In the genomic region with DNA sequence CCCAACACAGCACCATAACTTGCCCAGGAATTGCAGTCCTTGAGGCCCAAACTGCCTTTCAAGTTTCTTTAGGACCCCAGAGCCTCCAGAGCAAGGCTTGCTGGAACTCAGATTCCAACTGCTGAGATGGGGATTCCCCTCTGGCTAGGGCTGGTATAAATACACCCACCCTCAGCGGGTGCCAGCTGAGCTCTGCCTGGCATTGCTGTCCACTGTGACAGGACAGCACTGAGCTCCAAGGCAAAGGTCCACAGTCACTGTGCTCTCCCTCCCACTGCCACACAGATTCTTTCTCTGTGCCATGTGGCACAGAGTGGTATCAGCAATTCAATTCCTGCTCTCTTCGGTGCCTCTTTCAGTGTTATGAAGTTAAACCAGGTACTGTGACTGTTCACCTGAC, we compare ENCODE assay signal across 25 cellular contexts.
"Had no signal": no experiment of that assay in that cellular context is flagged by ENCODE, and none has a peak within 500 bp of the region (broad histone marks: within the 10 kb centered on the region; RNA-seq: fewer than 3 reads in every experiment).

No MANE protein-coding gene starts in this region.

- H3K9me3 Mint-ChIP-seq: memory B cell; natural killer cell treated with Interleukin-12 subunit alpha and Interleukin-12 subunit beta and Interleukin-15 and Interleukin-18, amount 100 ng/mL, for 72 hours; stimulated activated naive CD8-positive, alpha-beta T cell treated with anti-CD3 and anti-CD28 coated beads, Interleukin-15, amount 100 ng/mL, for 72 hours had no signal

- H3K4me3 Mint-ChIP-seq: memory B cell; naive B cell; natural killer cell treated with Interleukin-12 subunit alpha and Interleukin-12 subunit beta and Interleukin-15 and Interleukin-18, amount 100 ng/mL, for 72 hours; neural crest cell; stimulated activated naive CD8-positive, alpha-beta T cell treated with anti-CD3 and anti-CD28 coated beads, Interleukin-15, amount 100 ng/mL, for 72 hours had no signal

- H3K27me3 ChIP-seq: dorsolateral prefrontal cortex, gastrocnemius medialis, neutrophil, pancreas, sigmoid colon, spleen, suprapubic skin, transverse colon, upper lobe of right lung, uterus had no signal

- H3K9me3 ChIP-seq: gastrocnemius medialis, neutrophil, pancreas, sigmoid colon, spleen, suprapubic skin, transverse colon, upper lobe of right lung, uterus had no signal

- H3K27ac Mint-ChIP-seq: memory B cell; naive B cell; natural killer cell treated with Interleukin-12 subunit alpha and Interleukin-12 subunit beta and Interleukin-15 and Interleukin-18, amount 100 ng/mL, for 72 hours; stimulated activated naive CD8-positive, alpha-beta T cell treated with anti-CD3 and anti-CD28 coated beads, Interleukin-15, amount 100 ng/mL, for 72 hours had no signal

- H3K36me3 Mint-ChIP-seq: memory B cell; naive B cell; natural killer cell treated with Interleukin-12 subunit alpha and Interleukin-12 subunit beta and Interleukin-15 and Interleukin-18, amount 100 ng/mL, for 72 hours had no signal

- H3K36me3 ChIP-seq: gastrocnemius medialis, neutrophil, pancreas, sigmoid colon, spleen, suprapubic skin, transverse colon, upper lobe of right lung, uterus had no signal

- H3K4me1 ChIP-seq: gastrocnemius medialis, pancreas, sigmoid colon, spleen, suprapubic skin, transverse colon, upper lobe of right lung, uterus had no signal

- DNase-seq: caudate nucleus; dorsolateral prefrontal cortex; effector CD4-positive, alpha-beta T cell; foreskin fibroblast; gastrocnemius medialis; left colon; naive B cell; pancreas; retina; sigmoid colon; spleen; stimulated activated CD4-positive, alpha-beta T cell treated with anti-CD3 and anti-CD28 coated beads, Interleukin-15, amount 100 ng/mL, for 24 hours; stimulated activated CD4-positive, alpha-beta T cell treated with anti-CD3 and anti-CD28 coated beads, Interleukin-2, amount 100 ng/mL, for 48 hours; stimulated activated naive CD4-positive, alpha-beta T cell; stimulated activated naive CD8-positive, alpha-beta T cell treated with anti-CD3 and anti-CD28 coated beads, Interleukin-15, amount 100 ng/mL, for 72 hours; transverse colon; upper lobe of right lung; uterus had no signal

- H3K4me1 Mint-ChIP-seq: memory B cell; naive B cell; stimulated activated naive CD8-positive, alpha-beta T cell treated with anti-CD3 and anti-CD28 coated beads, Interleukin-15, amount 100 ng/mL, for 72 hours had no signal

- H3K4me3 ChIP-seq: dorsolateral prefrontal cortex, gastrocnemius medialis, lung, pancreas, sigmoid colon, skin epidermis, spleen, suprapubic skin, transverse colon, upper lobe of right lung, uterus had no signal

- ATAC-seq: gastrocnemius medialis; left colon; natural killer cell treated with Interleukin-12 subunit alpha and Interleukin-12 subunit beta and Interleukin-15 and Interleukin-18, amount 100 ng/mL, for 72 hours; pancreas; stimulated activated naive CD8-positive, alpha-beta T cell treated with anti-CD3 and anti-CD28 coated beads, Interleukin-15, amount 100 ng/mL, for 72 hours; upper lobe of right lung had no signal

- H3K27ac ChIP-seq: dorsolateral prefrontal cortex, gastrocnemius medialis, neutrophil, pancreas, sigmoid colon, skin epidermis, spleen, suprapubic skin, transverse colon, upper lobe of right lung, uterus had no signal
